ENCODE assay signal across 23 cellular contexts in the genomic region with DNA sequence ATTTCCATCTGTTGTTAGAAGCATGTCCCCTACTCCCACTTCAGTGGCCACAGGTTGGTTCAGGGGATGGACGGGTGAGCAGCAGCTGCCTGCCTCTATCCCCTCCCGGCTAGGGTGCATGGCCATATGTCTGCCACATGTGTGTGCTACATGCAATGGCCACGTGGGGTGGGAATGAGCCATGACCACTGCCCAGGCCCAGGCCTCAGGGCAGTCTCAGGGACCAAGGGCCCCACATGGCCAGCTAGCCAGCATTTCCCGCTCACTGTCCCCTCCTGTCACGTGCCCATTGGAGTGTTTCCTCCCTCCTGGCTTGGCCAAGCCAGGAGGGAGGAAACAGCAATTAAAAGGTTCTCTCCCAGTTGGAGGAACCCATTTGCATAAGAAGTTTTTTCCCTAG.
"Had no signal": no experiment of that assay in that cellular context is flagged by ENCODE, and none has a peak within 500 bp of the region (broad histone marks: within the 10 kb centered on the region; RNA-seq: fewer than 3 reads in every experiment).

No MANE protein-coding gene starts in this region.

- H3K27me3 ChIP-seq: breast epithelium, esophagus muscularis mucosa, foreskin keratinocyte, heart left ventricle, pancreas, sigmoid colon had no signal

- H3K27ac ChIP-seq: breast epithelium, esophagus muscularis mucosa, foreskin keratinocyte, heart left ventricle, pancreas, prostate gland, sigmoid colon had no signal

- H3K36me3 ChIP-seq: breast epithelium, esophagus muscularis mucosa, heart left ventricle, pancreas, prostate gland, sigmoid colon had no signal

- H3K9me3 ChIP-seq: pancreas, prostate gland had no signal

- H3K4me1 ChIP-seq: breast epithelium, esophagus muscularis mucosa, foreskin keratinocyte, heart left ventricle, pancreas, prostate gland had no signal

- H3K4me3 ChIP-seq: breast epithelium, esophagus muscularis mucosa, heart left ventricle, pancreas, prostate gland, sigmoid colon had no signal

- ATAC-seq: activated CD4-positive, CD25-positive, alpha-beta regulatory T cell treated with anti-CD3 and anti-CD28 coated beads, Interleukin-2, amount 50 U/mL, for 24 hours; activated naive CD4-positive, alpha-beta T cell treated with anti-CD3 and anti-CD28 coated beads, Interleukin-2, amount 50 U/mL, for 72 hours; foreskin keratinocyte; heart left ventricle; naive thymus-derived CD4-positive, alpha-beta T cell; pancreas; stimulated activated memory B cell treated with anti-CD40 and anti-IgM and Interleukin-4, amounts not matched to agents 10 μg/mL and 1 μg/mL and 100 μg/mL, for 72 hours; stimulated activated naive CD8-positive, alpha-beta T cell treated with anti-CD3 and anti-CD28 coated beads, Interleukin-15, amount 100 ng/mL, for 72 hours had no signal

- DNase-seq: activated CD4-positive, alpha-beta memory T cell treated with anti-CD3 and anti-CD28 coated beads, Interleukin-2, amount 10 ng/mL, durations not matched to agents 7 days and 5 days; activated CD4-positive, alpha-beta T cell treated with anti-CD3 and anti-CD28 coated beads, Interleukin-2, amount 10 ng/mL, durations not matched to agents 24 days and 14 days; activated CD8-positive, alpha-beta memory T cell treated with anti-CD3 and anti-CD28 coated beads, Interleukin-2, amount 50 U/mL, for 48 hours; activated T-cell treated with anti-CD3 and anti-CD28 coated beads, Interleukin-2, amount 50 U/mL, for 24 hours; foreskin keratinocyte; heart left ventricle; hypothalamus; midbrain; naive thymus-derived CD4-positive, alpha-beta T cell; nucleus accumbens; pancreas; retina; sigmoid colon; small intestine; stimulated activated CD4-positive, alpha-beta T cell treated with anti-CD3 and anti-CD28 coated beads, Interleukin-4, amount 100 ng/mL, for 24 hours; stimulated activated naive CD8-positive, alpha-beta T cell treated with anti-CD3 and anti-CD28 coated beads, Interleukin-15, amount 100 ng/mL, for 72 hours; substantia nigra had no signal

- FAIRE-seq: pancreas, small intestine had no signal
